ENCODE assay signal across 19 cellular contexts in genomic region chr9:121745396-121745695, GRCh38.
A peak's percentile ranks its signal among the peaks of the same experiment; 100 is the strongest.
DNase-seq lines count a peak whose midpoint lies in the region; ATAC-seq and TF ChIP-seq lines count a peak whose summit lies in the region.
"Had no signal": no experiment of that assay in that cellular context is flagged by ENCODE, and none has a peak within 500 bp of the region (broad histone marks: within the 10 kb centered on the region; RNA-seq: fewer than 3 reads in every experiment).

No MANE protein-coding gene starts in this region.

- POLR2A ChIA-PET in activated CD4-positive, alpha-beta memory T cell treated with anti-CD3 and anti-CD28 coated beads, Interleukin-2, amount 10 ng/mL, durations not matched to agents 7 days and 5 days (lab: Charles Lee): no interaction called here

- H3K4me3 ChIP-seq in left ventricle myocardium inferior (no peak overlapping the region), skeletal muscle satellite cell (ENCODE audit: low read length) (no peak overlapping the region)

- peaks cover 5% of the 10 kb centered on the region for H3K9me3 Mint-ChIP-seq in glutamatergic neuron (ENCODE audit: unreplicated experiment)
- no peaks in the 10 kb centered on the region for H3K9me3 Mint-ChIP-seq in activated CD4-positive, alpha-beta memory T cell treated with anti-CD3 and anti-CD28 coated beads, Interleukin-2, amount 10 ng/mL, durations not matched to agents 7 days and 5 days
- H3K9me3 Mint-ChIP-seq: activated CD4-positive, alpha-beta memory T cell treated with anti-CD3 and anti-CD28 coated beads for 36 hours; naive B cell; type B pancreatic cell had no signal

- H3K4me1 ChIP-seq in left ventricle myocardium inferior: peaks cover 99% of the 10 kb centered on the region
- peaks cover 49% of the 10 kb centered on the region for H3K4me1 ChIP-seq in skeletal muscle satellite cell (ENCODE audit: control insufficient read depth, insufficient read depth, low read length)

- no peak overlapping the region for H3K4me3 Mint-ChIP-seq in glutamatergic neuron (ENCODE audit: unreplicated experiment)
- H3K4me3 Mint-ChIP-seq in activated CD4-positive, alpha-beta memory T cell treated with anti-CD3 and anti-CD28 coated beads, Interleukin-2, amount 10 ng/mL, durations not matched to agents 7 days and 5 days: no peak overlapping the region
- H3K4me3 Mint-ChIP-seq: activated CD4-positive, alpha-beta memory T cell treated with anti-CD3 and anti-CD28 coated beads for 36 hours; activated naive CD8-positive, alpha-beta T cell; naive B cell; type B pancreatic cell had no signal

- H3K4me1 Mint-ChIP-seq in glutamatergic neuron (ENCODE audit: low read depth, unreplicated experiment): peaks cover 22% of the 10 kb centered on the region
- peaks cover 19% of the 10 kb centered on the region for H3K4me1 Mint-ChIP-seq in activated CD4-positive, alpha-beta memory T cell treated with anti-CD3 and anti-CD28 coated beads, Interleukin-2, amount 10 ng/mL, durations not matched to agents 7 days and 5 days

- CTCF ChIA-PET in activated CD4-positive, alpha-beta memory T cell treated with anti-CD3 and anti-CD28 coated beads, Interleukin-2, amount 10 ng/mL, durations not matched to agents 7 days and 5 days (lab: Charles Lee): no interaction called here

- TF ChIP-seq CTCF in left ventricle myocardium inferior (IDR thresholded peaks at IDR 0.05; ENCODE audit: borderline replicate concordance) (no peak), glutamatergic neuron (IDR thresholded peaks at IDR 0.05; ENCODE audit: partially characterized antibody, unreplicated experiment) (no peak)

- H3K9ac ChIP-seq in skeletal muscle satellite cell (ENCODE audit: low read depth, low read length): no peak overlapping the region

- DNase-seq in left ventricle myocardium inferior (no peak), Right ventricle myocardium superior (no peak), glutamatergic neuron (no peak), activated T-cell treated with anti-CD3 and anti-CD28 coated beads for 4 hours (no peak), NCI-H1092 (lab: John Stamatoyannopoulos, UW) (no peak)
- DNase-seq in activated CD4-positive, alpha-beta memory T cell treated with anti-CD3 and anti-CD28 coated beads, Interleukin-2, amount 10 ng/mL, durations not matched to agents 7 days and 5 days: no peak
- DNase-seq: activated CD4-positive, alpha-beta memory T cell treated with anti-CD3 and anti-CD28 coated beads for 36 hours; activated T-cell treated with anti-CD3 and anti-CD28 coated beads, Interleukin-2, amount 50 U/mL, for 48 hours; effector memory CD4-positive, alpha-beta T cell; left colon; naive B cell; NCI-H2107; Peyer's patch; stimulated activated CD4-positive, alpha-beta T cell treated with anti-CD3 and anti-CD28 coated beads, Interleukin-2, amount 100 ng/mL, for 24 hours had no signal

- H3K27me3 Mint-ChIP-seq in glutamatergic neuron (ENCODE audit: unreplicated experiment): peaks cover 5% of the 10 kb centered on the region
- H3K27me3 Mint-ChIP-seq in activated CD4-positive, alpha-beta memory T cell treated with anti-CD3 and anti-CD28 coated beads, Interleukin-2, amount 10 ng/mL, durations not matched to agents 7 days and 5 days: no peaks in the 10 kb centered on the region
- H3K27me3 Mint-ChIP-seq: activated CD4-positive, alpha-beta memory T cell treated with anti-CD3 and anti-CD28 coated beads for 36 hours; activated naive CD8-positive, alpha-beta T cell; naive B cell; progenitor cell of endocrine pancreas; type B pancreatic cell had no signal

- H3K9me3 ChIP-seq in left ventricle myocardium inferior (replicated peaks): no peaks in the 10 kb centered on the region
- no peaks in the 10 kb centered on the region for H3K9me3 ChIP-seq in skeletal muscle satellite cell (replicated peaks; ENCODE audit: low read length)
- H3K9me3 ChIP-seq: Peyer's patch had no signal

- intact Hi-C loops in left ventricle myocardium inferior (cut with micrococcal nuclease) (no loop called here), Right ventricle myocardium superior (cut with DNase I) (no loop called here)

- H3K27ac ChIP-seq in left ventricle myocardium inferior (replicated peaks): peak overlapping the region; percentile 99

- H3K27me3 ChIP-seq in left ventricle myocardium inferior (ENCODE audit: low read depth): no peaks in the 10 kb centered on the region
- H3K27me3 ChIP-seq in skeletal muscle satellite cell (ENCODE audit: control insufficient read depth, insufficient read depth, low read length): no peaks in the 10 kb centered on the region
- H3K27me3 ChIP-seq: Peyer's patch had no signal

- H3K4me2 ChIP-seq in skeletal muscle satellite cell (ENCODE audit: low read length): peak overlapping the region; percentile 96

- H3K36me3 Mint-ChIP-seq in glutamatergic neuron (ENCODE audit: unreplicated experiment): no peaks in the 10 kb centered on the region
- H3K36me3 Mint-ChIP-seq in activated CD4-positive, alpha-beta memory T cell treated with anti-CD3 and anti-CD28 coated beads, Interleukin-2, amount 10 ng/mL, durations not matched to agents 7 days and 5 days (ENCODE audit: low read depth): no peaks in the 10 kb centered on the region
- H3K36me3 Mint-ChIP-seq: activated CD4-positive, alpha-beta memory T cell treated with anti-CD3 and anti-CD28 coated beads for 36 hours; activated naive CD8-positive, alpha-beta T cell; naive B cell; type B pancreatic cell had no signal

- peak overlapping the region; percentile 38 for H3K27ac Mint-ChIP-seq in glutamatergic neuron (ENCODE audit: unreplicated experiment)
- no peak overlapping the region for H3K27ac Mint-ChIP-seq in activated CD4-positive, alpha-beta memory T cell treated with anti-CD3 and anti-CD28 coated beads, Interleukin-2, amount 10 ng/mL, durations not matched to agents 7 days and 5 days
- H3K27ac Mint-ChIP-seq: activated CD4-positive, alpha-beta memory T cell treated with anti-CD3 and anti-CD28 coated beads for 36 hours; activated naive CD8-positive, alpha-beta T cell; progenitor cell of endocrine pancreas; type B pancreatic cell had no signal

- ATAC-seq in Right ventricle myocardium superior (ENCODE audit: poor library complexity) (no peak), HG02588 (IDR thresholded peaks at IDR 0.05; ENCODE audit: unreplicated experiment) (no peak)

- H3K36me3 ChIP-seq in left ventricle myocardium inferior (no peaks in the 10 kb centered on the region), skeletal muscle satellite cell (ENCODE audit: insufficient read depth, low read length) (no peaks in the 10 kb centered on the region)
- H3K36me3 ChIP-seq: Peyer's patch had no signal
